In the genomic region with DNA sequence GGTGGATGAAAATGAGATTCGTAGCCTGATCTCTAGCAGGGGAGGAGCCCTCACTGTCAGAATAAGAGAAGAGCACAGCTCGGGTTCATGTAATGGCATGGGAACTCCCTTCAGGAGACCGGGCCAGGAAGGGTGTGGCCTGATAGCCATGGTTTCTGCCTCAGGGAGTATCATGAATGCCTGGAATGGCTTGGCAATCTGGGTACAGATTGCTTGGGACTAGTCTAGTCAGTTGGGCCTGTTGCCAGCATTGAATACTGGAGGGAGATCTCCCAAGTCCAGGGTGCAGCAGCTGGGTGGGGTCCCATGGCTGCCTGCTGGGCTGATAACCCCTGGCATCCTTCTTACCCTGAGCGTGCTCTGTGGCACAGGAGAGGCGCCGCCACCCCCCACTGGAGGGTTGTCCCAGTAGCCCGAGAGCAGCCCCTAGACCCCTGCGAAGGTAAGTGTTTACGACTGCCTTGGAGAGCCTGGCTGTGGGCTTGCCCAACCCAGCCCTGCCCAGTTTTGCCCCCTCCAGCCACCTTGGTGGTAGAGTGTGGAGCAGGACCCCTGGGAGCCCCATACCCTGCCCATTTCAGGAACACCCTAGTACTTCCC, we compare ENCODE assay signal across 12 cellular contexts.
A peak's percentile ranks its signal among the peaks of the same experiment; 100 is the strongest.
DNase-seq lines count a peak whose midpoint lies in the region; ATAC-seq and TF ChIP-seq lines count a peak whose summit lies in the region.
"Had no signal": no experiment of that assay in that cellular context is flagged by ENCODE, and none has a peak within 500 bp of the region (broad histone marks: within the 10 kb centered on the region; RNA-seq: fewer than 3 reads in every experiment).

No MANE protein-coding gene starts in this region.

- CTCF ChIA-PET in PC-3 (lab: Charles Lee): interaction anchor here (0.5 to 1.1 kb wide), 6 partner anchors 17 to 789 kb away, joined by 4 to 18 read pairs (median 6); partner anchors contain the start of gene IL1RAPL2

- POLR2A ChIA-PET in PC-3 (lab: Charles Lee; ENCODE audit: unreplicated experiment): no interaction called here

- H3K4me1 Mint-ChIP-seq in GM23338 (no peaks in the 10 kb centered on the region), nephron progenitor cell (no peaks in the 10 kb centered on the region)

- ATAC-seq in GM23338: peak; percentile 47; the same call in 1 of the 3 replicates
- ATAC-seq in PC-3: peak; percentile 31; the same call in 1 of the 2 replicates
- ATAC-seq in GM21717 (IDR thresholded peaks at IDR 0.05; ENCODE audit: unreplicated experiment): no peak

- H3K27me3 Mint-ChIP-seq in GM23338 (ENCODE audit: insufficient read depth, low read depth, poor library complexity): peaks cover 3% of the 10 kb centered on the region
- no peaks in the 10 kb centered on the region for H3K27me3 Mint-ChIP-seq in nephron progenitor cell (ENCODE audit: low read depth, poor library complexity)
- H3K27me3 Mint-ChIP-seq: progenitor cell of endocrine pancreas; stimulated activated naive CD8-positive, alpha-beta T cell treated with anti-CD3 and anti-CD28 coated beads, Interleukin-15, Interleukin-2, amounts not matched to agents 100 ng/mL and 50 ng/mL, for 24 hours had no signal

- H3K4me3 Mint-ChIP-seq in GM23338 (no peak overlapping the region), nephron progenitor cell (no peak overlapping the region)
- H3K4me3 Mint-ChIP-seq: activated T-cell treated with anti-CD3 and anti-CD28 coated beads, Interleukin-2, amount 50 U/mL, for 72 hours; stimulated activated naive CD8-positive, alpha-beta T cell treated with anti-CD3 and anti-CD28 coated beads, Interleukin-15, Interleukin-2, amounts not matched to agents 100 ng/mL and 50 ng/mL, for 24 hours had no signal

- H2AFZ ChIP-seq in GM23338: no peak overlapping the region
- H2AFZ ChIP-seq in PC-3 (ENCODE audit: low read length): no peak overlapping the region

- H3K9me3 Mint-ChIP-seq in GM23338: no peaks in the 10 kb centered on the region
- H3K9me3 Mint-ChIP-seq in nephron progenitor cell: peaks cover 34% of the 10 kb centered on the region
- H3K9me3 Mint-ChIP-seq: activated T-cell treated with anti-CD3 and anti-CD28 coated beads, Interleukin-2, amount 50 U/mL, for 72 hours; stimulated activated naive CD8-positive, alpha-beta T cell treated with anti-CD3 and anti-CD28 coated beads, Interleukin-15, Interleukin-2, amounts not matched to agents 100 ng/mL and 50 ng/mL, for 24 hours had no signal

- H3K9ac ChIP-seq in PC-3 (ENCODE audit: low read length): no peak overlapping the region

- intact Hi-C loops in PC-3 (cut with micrococcal nuclease): loop anchor here (1.0 to 10.0 kb wide), 5 partner anchors 177 to 439 kb away; partner anchors contain the start of gene IL1RAPL2

- H3K4me3 ChIP-seq in GM06990 (replicated peaks; ENCODE audit: low read depth, low read length) (no peak overlapping the region), GM23338 (no peak overlapping the region), PC-3 (ENCODE audit: low read length) (no peak overlapping the region)
- H3K4me3 ChIP-seq: HAP-1 had no signal

- no peak overlapping the region for H3K27ac ChIP-seq in GM23338 (ENCODE audit: low read depth)
- no peak overlapping the region for H3K27ac ChIP-seq in PC-3 (ENCODE audit: low read length)

- no peaks in the 10 kb centered on the region for H3K9me3 ChIP-seq in PC-3 (ENCODE audit: low read length)
- H3K9me3 ChIP-seq: HAP-1 had no signal

- no TSS peak for BruUV-seq in PC-3 (replicated peaks; lab: Mats Ljungman, UMichigan)

- TF ChIP-seq CTCF in GM06990 (IDR thresholded peaks at IDR 0.05; ENCODE audit: insufficient read depth, low read length, poor library complexity, severe bottlenecking): no peak
- TF ChIP-seq CTCF in GM23338 (conservative IDR thresholded peaks at IDR 0.05; ENCODE audit: low read depth in 2 of 2): no peak
- TF ChIP-seq CTCF in PC-3 (conservative IDR thresholded peaks at IDR 0.05; ENCODE audit: low read depth, low read length): no peak
- TF ChIP-seq CTCF in nephron progenitor cell (IDR thresholded peaks at IDR 0.05): no peak
- no peak for TF ChIP-seq CTCF in GM20000 (IDR thresholded peaks at IDR 0.05; ENCODE audit: extremely low read depth, missing control alignments)

- H3K79me2 ChIP-seq in GM23338 (replicated peaks; ENCODE audit: insufficient read depth) (no peaks in the 10 kb centered on the region), PC-3 (ENCODE audit: low read length) (no peaks in the 10 kb centered on the region)

- no peaks in the 10 kb centered on the region for H4K20me1 ChIP-seq in GM23338 (replicated peaks; ENCODE audit: insufficient read depth)
- no peaks in the 10 kb centered on the region for H4K20me1 ChIP-seq in PC-3 (ENCODE audit: low read length)

- H3K36me3 ChIP-seq in GM06990 (ENCODE audit: control insufficient read depth, insufficient read depth, low read length) (no peaks in the 10 kb centered on the region), GM23338 (ENCODE audit: insufficient read depth) (no peaks in the 10 kb centered on the region), PC-3 (ENCODE audit: low read depth, low read length) (no peaks in the 10 kb centered on the region)
- H3K36me3 ChIP-seq: HAP-1 had no signal

- H3K36me3 Mint-ChIP-seq in GM23338 (ENCODE audit: low read depth) (no peaks in the 10 kb centered on the region), nephron progenitor cell (ENCODE audit: low read depth) (no peaks in the 10 kb centered on the region)

- H3F3A ChIP-seq in GM23338 (replicated peaks; ENCODE audit: low read depth) (no peaks in the 10 kb centered on the region), PC-3 (ENCODE audit: low read length, unreplicated experiment) (no peaks in the 10 kb centered on the region)

- H3K9me2 ChIP-seq in GM23338 (ENCODE audit: insufficient read depth): no peaks in the 10 kb centered on the region
- no peaks in the 10 kb centered on the region for H3K9me2 ChIP-seq in PC-3 (replicated peaks; ENCODE audit: low read length)

- DNase-seq in GM06990 (ENCODE audit: extremely low read depth, insufficient read length): peak; percentile 25
- DNase-seq in GM23338 (ENCODE audit: low spot score): no peak
- peak; percentile 24 for DNase-seq in PC-3
- DNase-seq in nephron progenitor cell: peak; percentile 5
- no peak for DNase-seq in COLO829 (ENCODE audit: low spot score)
- DNase-seq in cortex of kidney (lab: John Stamatoyannopoulos, UW): no peak
- no peak for DNase-seq in GM20000 (ENCODE audit: low spot score)

- H3K27ac Mint-ChIP-seq in GM23338 (no peak overlapping the region), nephron progenitor cell (no peak overlapping the region)
- H3K27ac Mint-ChIP-seq: activated T-cell treated with anti-CD3 and anti-CD28 coated beads, Interleukin-2, amount 50 U/mL, for 72 hours; progenitor cell of endocrine pancreas; stimulated activated naive CD8-positive, alpha-beta T cell treated with anti-CD3 and anti-CD28 coated beads, Interleukin-15, Interleukin-2, amounts not matched to agents 100 ng/mL and 50 ng/mL, for 24 hours had no signal

- H3K4me2 ChIP-seq in GM23338 (no peak overlapping the region), PC-3 (ENCODE audit: low read length) (no peak overlapping the region)

- H3K4me1 ChIP-seq in GM23338 (ENCODE audit: insufficient read depth) (no peaks in the 10 kb centered on the region), PC-3 (ENCODE audit: insufficient read depth, low read length) (peaks cover 3% of the 10 kb centered on the region; the same call in 1 of the 2 replicates)
- H3K4me1 ChIP-seq: HAP-1 had no signal

- no peaks in the 10 kb centered on the region for H3K27me3 ChIP-seq in GM06990 (replicated peaks; ENCODE audit: control insufficient read depth, insufficient read depth, low read length)
- no peaks in the 10 kb centered on the region for H3K27me3 ChIP-seq in GM23338 (ENCODE audit: insufficient read depth)
- no peaks in the 10 kb centered on the region for H3K27me3 ChIP-seq in PC-3 (ENCODE audit: low read length)

TF ChIP-seq in GM23338, 12 proteins besides CTCF, POLR2A, EP300 and RAD21 (continues in another document):
- TF ChIP-seq REST (IDR thresholded peaks at IDR 0.05; ENCODE audit: unreplicated experiment) (no peak), EZH2phosphoT487 (IDR thresholded peaks at IDR 0.05; ENCODE audit: unreplicated experiment) (no peak), POLR2AphosphoS5 (IDR thresholded peaks at IDR 0.05; ENCODE audit: low read depth) (no peak), EZH2 (IDR thresholded peaks at IDR 0.05; ENCODE audit: low read depth, unreplicated experiment) (no peak)

Comparison
In these comparisons a context has a peak if more than half of its experiments do, and no peak if none do; other contexts are left out.
1. DNase-seq: peak in GM06990 (single experiment), PC-3 (single experiment) and nephron progenitor cell (single experiment); none in GM23338 (single experiment), COLO829 (single experiment), cortex of kidney (single experiment) and GM20000 (single experiment).